In genomic region chrX:154000051-154000450, GRCh38 we compare ENCODE assay signal across 1 cellular context.
TF ChIP-seq lines count a peak whose summit lies in the region.

No MANE protein-coding gene starts in this region.

TF ChIP-seq in endothelial cell of umbilical vein, 7 proteins besides CTCF, POLR2A, EP300 and RAD21:
- TF ChIP-seq MYC (IDR thresholded peaks at IDR 0.05; ENCODE audit: low read depth, low read length) (no peak), FOS (IDR thresholded peaks at IDR 0.05; ENCODE audit: borderline replicate concordance, insufficient read depth, low read length) (no peak), POLR2AphosphoS5 (IDR thresholded peaks at IDR 0.05; ENCODE audit: insufficient read depth, low read depth, low read length) (no peak), GATA2 (IDR thresholded peaks at IDR 0.05; ENCODE audit: insufficient read depth, insufficient read length, low read depth, low read length) (no peak), EZH2 (IDR thresholded peaks at IDR 0.05; ENCODE audit: borderline replicate concordance, low read depth, low read length, severe bottlenecking) (no peak), JUN (IDR thresholded peaks at IDR 0.05; ENCODE audit: borderline replicate concordance, insufficient read depth, insufficient read length, low read depth) (no peak)
- TF ChIP-seq, protein P1, sequence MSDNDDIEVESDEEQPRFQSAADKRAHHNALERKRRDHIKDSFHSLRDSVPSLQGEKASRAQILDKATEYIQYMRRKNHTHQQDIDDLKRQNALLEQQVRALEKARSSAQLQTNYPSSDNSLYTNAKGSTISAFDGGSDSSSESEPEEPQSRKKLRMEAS (IDR thresholded peaks at IDR 0.05; ENCODE audit: insufficient read depth, insufficient read length): no peak
